Comparison of ENCODE assay signal across 6 cellular contexts in the genomic region with DNA sequence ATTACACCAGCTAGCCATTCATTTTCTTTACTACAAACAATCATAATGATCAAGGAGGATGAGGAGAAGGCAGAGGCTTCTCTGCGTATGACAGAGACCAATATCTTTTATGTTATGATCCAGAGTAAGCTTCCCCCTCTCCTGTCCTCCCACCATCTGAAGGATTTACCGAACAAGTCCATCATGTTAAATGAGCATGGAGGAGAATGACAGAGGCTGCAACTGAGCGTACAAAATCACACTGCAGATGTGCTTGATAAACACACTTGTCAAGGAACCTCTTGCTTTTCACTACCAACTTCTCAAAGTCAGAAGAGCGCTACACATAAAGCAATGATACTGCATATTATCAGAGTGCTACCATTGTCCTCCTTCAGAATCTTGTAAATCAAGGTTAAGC.
"Had no signal": no experiment of that assay in that cellular context is flagged by ENCODE, and none has a peak within 500 bp of the region (broad histone marks: within the 10 kb centered on the region; RNA-seq: fewer than 3 reads in every experiment).

No MANE protein-coding gene starts in this region.

- H3K4me3 ChIP-seq: GM23338, K562 had no signal

- DNase-seq: H9, HCEC 1CT, IMR-90, KG1 had no signal

- H3K4me2 ChIP-seq: GM23338 had no signal
